12 cellular contexts compared by ENCODE assay signal in genomic region chr13:107865643-107866006, GRCh38.
DNase-seq lines count a peak whose midpoint lies in the region; ATAC-seq and TF ChIP-seq lines count a peak whose summit lies in the region.
"Had no signal": no experiment of that assay in that cellular context is flagged by ENCODE, and none has a peak within 500 bp of the region (broad histone marks: within the 10 kb centered on the region; RNA-seq: fewer than 3 reads in every experiment).

No MANE protein-coding gene starts in this region.

- H3K9me3 Mint-ChIP-seq in activated naive CD4-positive, alpha-beta T cell treated with anti-CD3 and anti-CD28 coated beads for 36 hours = no peaks in the 10 kb centered on the region
- H3K9me3 Mint-ChIP-seq in activated T-cell treated with anti-CD3 and anti-CD28 coated beads, Interleukin-2, amount 50 U/mL, for 72 hours = no peaks in the 10 kb centered on the region

- intact Hi-C loops in activated naive CD4-positive, alpha-beta T cell treated with anti-CD3 and anti-CD28 coated beads for 36 hours (cut with micrococcal nuclease) = loop anchor here (5.0 kb wide), 2 partner anchors 493 to 653 kb away; no protein-coding TSS in a partner anchor
- intact Hi-C loops in tibial artery (cut with DNase I; ENCODE audit: low total_unique reads) = no loop called here

- no peak overlapping the region for H3K27ac Mint-ChIP-seq in activated naive CD4-positive, alpha-beta T cell treated with anti-CD3 and anti-CD28 coated beads for 36 hours
- no peak overlapping the region for H3K27ac Mint-ChIP-seq in activated T-cell treated with anti-CD3 and anti-CD28 coated beads, Interleukin-2, amount 50 U/mL, for 72 hours

- H3K4me1 ChIP-seq in adipocyte (ENCODE audit: control insufficient read depth, insufficient read depth, low read length) (peaks cover 9% of the 10 kb centered on the region), tibial artery (peaks cover 0 to 31% (median 22%) of the 10 kb centered on the region in 4 donors)
- H3K4me1 ChIP-seq: BLaER1 treated with 17β-estradiol and CSF1 and Interleukin-3, amounts not matched to agents 10 nM and 100 nM had no signal

- peak overlapping the region; percentile 80 for H3K4me3 ChIP-seq in adipocyte (ENCODE audit: low read length)
- H3K4me3 ChIP-seq in tibial artery = peak overlapping the region; percentile 44 to 56
- H3K4me3 ChIP-seq: BLaER1 treated with 17β-estradiol and CSF1 and Interleukin-3, amounts not matched to agents 10 nM and 100 nM had no signal

- H3K27ac ChIP-seq in tibial artery = no peak overlapping the region
- H3K27ac ChIP-seq: BLaER1 treated with 17β-estradiol and CSF1 and Interleukin-3, amounts not matched to agents 10 nM and 100 nM had no signal

- H3K9me3 ChIP-seq in adipocyte (ENCODE audit: control insufficient read depth, low read length) (no peaks in the 10 kb centered on the region), tibial artery (no peaks in the 10 kb centered on the region)

- H3K36me3 ChIP-seq in adipocyte (ENCODE audit: control insufficient read depth, insufficient read depth, low read length, severe bottlenecking) = no peaks in the 10 kb centered on the region
- no peaks in the 10 kb centered on the region for H3K36me3 ChIP-seq in tibial artery
- H3K36me3 ChIP-seq: BLaER1 treated with 17β-estradiol and CSF1 and Interleukin-3, amounts not matched to agents 10 nM and 100 nM had no signal

- H3K9ac ChIP-seq in adipocyte (ENCODE audit: low read length) = no peak overlapping the region
- H3K9ac ChIP-seq: BLaER1 treated with 17β-estradiol and CSF1 and Interleukin-3, amounts not matched to agents 10 nM and 100 nM had no signal

- H3K4me1 Mint-ChIP-seq in activated naive CD4-positive, alpha-beta T cell treated with anti-CD3 and anti-CD28 coated beads for 36 hours (ENCODE audit: low read depth) = peaks cover 14% of the 10 kb centered on the region
- no peaks in the 10 kb centered on the region for H3K4me1 Mint-ChIP-seq in activated T-cell treated with anti-CD3 and anti-CD28 coated beads, Interleukin-2, amount 50 U/mL, for 72 hours (ENCODE audit: low read depth)

- H3K4me3 Mint-ChIP-seq in activated naive CD4-positive, alpha-beta T cell treated with anti-CD3 and anti-CD28 coated beads for 36 hours = peak overlapping the region; percentile 21
- H3K4me3 Mint-ChIP-seq in activated T-cell treated with anti-CD3 and anti-CD28 coated beads, Interleukin-2, amount 50 U/mL, for 72 hours = peak overlapping the region in 1 of 2 donors; percentile 26

- no peak for DNase-seq in activated naive CD4-positive, alpha-beta T cell treated with anti-CD3 and anti-CD28 coated beads for 36 hours
- no peak for DNase-seq in activated naive CD4-positive, alpha-beta T cell treated with anti-CD3 and anti-CD28 coated beads, Interleukin-2, amount 50 U/mL, for 16 hours
- DNase-seq in adipocyte (ENCODE audit: low read depth) (no peak), iris pigment epithelial cell (ENCODE audit: low read depth) (peak; percentile 54), tibial artery (no peak), activated gamma-delta T cell treated with Interleukin-2 at 50 U/mL for 16 hours (no peak)
- no peak for DNase-seq in activated T-cell treated with anti-CD3 and anti-CD28 coated beads, Interleukin-2, amount 50 U/mL, for 72 hours
- DNase-seq: activated T-cell treated with anti-CD3 and anti-CD28 coated beads for 4 hours; stimulated activated naive CD4-positive, alpha-beta T cell had no signal

- no peak for TF ChIP-seq CTCF in tibial artery (IDR thresholded peaks at IDR 0.05)

- peaks cover 49% of the 10 kb centered on the region for H3K27me3 Mint-ChIP-seq in activated naive CD4-positive, alpha-beta T cell treated with anti-CD3 and anti-CD28 coated beads for 36 hours (ENCODE audit: low read depth)
- peaks cover 39% of the 10 kb centered on the region for H3K27me3 Mint-ChIP-seq in activated T-cell treated with anti-CD3 and anti-CD28 coated beads, Interleukin-2, amount 50 U/mL, for 72 hours (ENCODE audit: low read depth)

- CTCF ChIA-PET in activated naive CD4-positive, alpha-beta T cell treated with anti-CD3 and anti-CD28 coated beads for 36 hours (lab: Charles Lee) = no interaction called here

- peaks cover 34% of the 10 kb centered on the region for H3K27me3 ChIP-seq in adipocyte (replicated peaks; ENCODE audit: control insufficient read depth, insufficient read depth, low read length)
- H3K27me3 ChIP-seq in tibial artery = peaks cover 0 to 47% of the 10 kb centered on the region in 2 donors
- H3K27me3 ChIP-seq: BLaER1 treated with 17β-estradiol and CSF1 and Interleukin-3, amounts not matched to agents 10 nM and 100 nM had no signal

- H3K36me3 Mint-ChIP-seq in activated naive CD4-positive, alpha-beta T cell treated with anti-CD3 and anti-CD28 coated beads for 36 hours (ENCODE audit: low read depth) = peaks cover 3% of the 10 kb centered on the region
- H3K36me3 Mint-ChIP-seq in activated T-cell treated with anti-CD3 and anti-CD28 coated beads, Interleukin-2, amount 50 U/mL, for 72 hours (ENCODE audit: insufficient read depth in 2 of 2) = peaks cover 2 to 8% of the 10 kb centered on the region in 2 donors

- ATAC-seq in activated T-cell treated with anti-CD3 and anti-CD28 coated beads, Interleukin-2, amount 50 U/mL, for 72 hours (replicated peaks in 1 of 2) = no peak
- no peak for ATAC-seq in GM19324 (IDR thresholded peaks at IDR 0.05; ENCODE audit: low FRiP score, unreplicated experiment)
- ATAC-seq: esophagus mucosa had no signal
